Comparison of ENCODE assay signal across 8 cellular contexts in genomic region chr19:33376423-33376822, GRCh38. TPM values are rescaled to one million over a fixed set of nuclear protein-coding genes. Genes with fewer than 3 reads are reported as not detected.
DNase-seq lines count a peak whose midpoint lies in the region; ATAC-seq and TF ChIP-seq lines count a peak whose summit lies in the region.

No MANE protein-coding gene starts in this region.

- H3K4me2 ChIP-seq in BLaER1 treated with 17β-estradiol and CSF1 and Interleukin-3, amounts not matched to agents 10 nM and 100 nM: peak overlapping the region; percentile 83 to 97 (median 93)
- peak overlapping the region; percentile 17 for H3K4me2 ChIP-seq in osteoblast (ENCODE audit: insufficient read depth, low read length)

- H3K9ac ChIP-seq in BLaER1 treated with 17β-estradiol and CSF1 and Interleukin-3, amounts not matched to agents 10 nM and 100 nM: peak overlapping the region in 4 of 11 experiments; percentile 11 to 100 (median 96); a peak in 5 of 22 replicates

- H3K27ac ChIP-seq in BLaER1 treated with 17β-estradiol and CSF1 and Interleukin-3, amounts not matched to agents 10 nM and 100 nM: no peak overlapping the region
- peak overlapping the region; percentile 50 for H3K27ac ChIP-seq in osteoblast (ENCODE audit: low read depth, low read length)

- ATAC-seq in HG03175 (IDR thresholded peaks at IDR 0.05; ENCODE audit: unreplicated experiment): no peak
- no peak for ATAC-seq in HG03025 (IDR thresholded peaks at IDR 0.05; ENCODE audit: low FRiP score, unreplicated experiment)

- peaks cover 78% of the 10 kb centered on the region for H3K79me2 ChIP-seq in osteoblast (ENCODE audit: insufficient read depth, low read length)

- no peaks in the 10 kb centered on the region for H3K27me3 ChIP-seq in BLaER1 treated with 17β-estradiol and CSF1 and Interleukin-3, amounts not matched to agents 10 nM and 100 nM
- no peaks in the 10 kb centered on the region for H3K27me3 ChIP-seq in osteoblast (ENCODE audit: insufficient read depth, low read length)

- DNase-seq in fibroblast of gingiva (ENCODE audit: low read depth) (peak; percentile 59), osteoblast (ENCODE audit: insufficient read length, low spot score, missing footprints) (peak; percentile 89), GM19238 (ENCODE audit: insufficient read length, low spot score) (no peak)
- no peak for DNase-seq in activated CD8-positive, alpha-beta memory T cell treated with anti-CD3 and anti-CD28 coated beads, Interleukin-2, amount 50 U/mL, for 48 hours

- peaks cover 69 to 76% (median 74%) of the 10 kb centered on the region in 11 experiments for H4K20me1 ChIP-seq in BLaER1 treated with 17β-estradiol and CSF1 and Interleukin-3, amounts not matched to agents 10 nM and 100 nM
- H4K20me1 ChIP-seq in osteoblast (ENCODE audit: insufficient read depth, low read length): peaks cover 61% of the 10 kb centered on the region

- peaks cover 25 to 56% (median 47%) of the 10 kb centered on the region in 11 experiments for H3K36me3 ChIP-seq in BLaER1 treated with 17β-estradiol and CSF1 and Interleukin-3, amounts not matched to agents 10 nM and 100 nM
- peaks cover 8% of the 10 kb centered on the region for H3K36me3 ChIP-seq in osteoblast (ENCODE audit: insufficient read depth, low read length)

- no peak overlapping the region for H2AFZ ChIP-seq in osteoblast (ENCODE audit: low read length)

- peak overlapping the region in 4 of 10 experiments; percentile 82 to 97 (median 92); a peak in 3 of 20 replicates for H3K4me3 ChIP-seq in BLaER1 treated with 17β-estradiol and CSF1 and Interleukin-3, amounts not matched to agents 10 nM and 100 nM
- no peak overlapping the region for H3K4me3 ChIP-seq in osteoblast (ENCODE audit: insufficient read depth, low read length)

- peaks cover 52 to 63% (median 56%) of the 10 kb centered on the region in 10 experiments for H3K4me1 ChIP-seq in BLaER1 treated with 17β-estradiol and CSF1 and Interleukin-3, amounts not matched to agents 10 nM and 100 nM
- peaks cover 28% of the 10 kb centered on the region for H3K4me1 ChIP-seq in osteoblast (ENCODE audit: insufficient read depth, low read length)

- TF ChIP-seq CTCF in osteoblast (IDR thresholded peaks at IDR 0.05; ENCODE audit: extremely low read depth, low read depth, low read length): no peak

- no peaks in the 10 kb centered on the region for H3K9me3 ChIP-seq in BLaER1 treated with 17β-estradiol and CSF1 and Interleukin-3, amounts not matched to agents 10 nM and 100 nM (replicated peaks in 1 of 11)
- no peaks in the 10 kb centered on the region for H3K9me3 ChIP-seq in osteoblast (ENCODE audit: low read depth, low read length)

TF ChIP-seq in PFSK-1, 5 proteins besides CTCF, POLR2A, EP300 and RAD21:
- no peak for TF ChIP-seq SIN3A (IDR thresholded peaks at IDR 0.05; ENCODE audit: borderline replicate concordance, insufficient read depth, low read length)
- TF ChIP-seq POLR2AphosphoS5 (IDR thresholded peaks at IDR 0.05; ENCODE audit: low read depth, low read length): peak; percentile 28; the same call in 1 of the 2 replicates
TF ChIP-seq in PFSK-1: peak in this region for 1.

RNA-seq across cellular contexts. Expression of gene CEBPG, which starts 2.9 kb away (rescaled TPM):
- polyA plus RNA-seq in PFSK-1 (2012; ENCODE audit: insufficient read length, low read depth): 32.8 TPM
- 31.5 and 35.5 TPM in 2 replicates for total RNA-seq in osteoblast

Comparison
In these comparisons a context has a peak if more than half of its experiments do, and no peak if none do; other contexts are left out.
1. DNase-seq: peak in fibroblast of gingiva (single experiment) and osteoblast (single experiment); none in activated CD8-positive, alpha-beta memory T cell treated with anti-CD3 and anti-CD28 coated beads, Interleukin-2, amount 50 U/mL, for 48 hours (single experiment) and GM19238 (single experiment).